Comparison of ENCODE assay signal across 1 cellular context in the genomic region with DNA sequence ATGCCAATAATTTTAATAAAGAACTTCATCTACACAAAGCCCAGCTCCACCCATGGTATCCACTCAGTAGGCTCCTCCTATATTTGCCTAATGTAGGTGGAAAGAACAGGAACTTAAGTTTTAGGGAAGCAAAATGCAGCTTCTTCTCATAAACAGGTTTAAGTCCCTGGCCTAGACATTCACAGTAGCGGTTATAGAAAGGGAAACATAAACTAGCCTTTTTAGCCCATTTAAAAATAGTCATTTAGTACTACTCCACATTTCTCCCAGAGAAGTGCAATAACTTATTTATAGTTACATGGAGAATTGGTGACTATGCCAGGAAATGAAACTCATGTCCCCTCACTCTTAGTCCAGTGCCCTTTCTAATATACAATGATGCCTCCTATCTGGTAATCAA.
TF ChIP-seq lines count a peak whose summit lies in the region.

No MANE protein-coding gene starts in this region.

TF ChIP-seq in SK-N-SH treated with all-trans-retinoic acid at 6 μM for 48 hours, 23 proteins besides CTCF, POLR2A, EP300 and RAD21 (continued from another document):
- TF ChIP-seq, protein P1, sequence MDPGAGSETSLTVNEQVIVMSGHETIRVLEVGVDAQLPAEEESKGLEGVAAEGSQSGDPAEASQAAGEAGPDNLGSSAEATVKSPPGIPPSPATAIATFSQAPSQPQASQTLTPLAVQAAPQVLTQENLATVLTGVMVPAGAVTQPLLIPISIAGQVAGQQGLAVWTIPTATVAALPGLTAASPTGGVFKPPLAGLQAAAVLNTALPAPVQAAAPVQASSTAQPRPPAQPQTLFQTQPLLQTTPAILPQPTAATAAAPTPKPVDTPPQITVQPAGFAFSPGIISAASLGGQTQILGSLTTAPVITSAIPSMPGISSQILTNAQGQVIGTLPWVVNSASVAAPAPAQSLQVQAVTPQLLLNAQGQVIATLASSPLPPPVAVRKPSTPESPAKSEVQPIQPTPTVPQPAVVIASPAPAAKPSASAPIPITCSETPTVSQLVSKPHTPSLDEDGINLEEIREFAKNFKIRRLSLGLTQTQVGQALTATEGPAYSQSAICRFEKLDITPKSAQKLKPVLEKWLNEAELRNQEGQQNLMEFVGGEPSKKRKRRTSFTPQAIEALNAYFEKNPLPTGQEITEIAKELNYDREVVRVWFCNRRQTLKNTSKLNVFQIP (CRISPR knock-in tag; IDR thresholded peaks at IDR 0.05; ENCODE audit: borderline replicate concordance, low read depth): no peak
- TF ChIP-seq RARB (CRISPR knock-in tag; IDR thresholded peaks at IDR 0.05): no peak
